18 cellular contexts compared by ENCODE assay signal in genomic region chr15:94177112-94177511, GRCh38. TPM values are rescaled to one million over a fixed set of nuclear protein-coding genes. Genes with fewer than 3 reads are reported as not detected.
DNase-seq lines count a peak whose midpoint lies in the region; ATAC-seq and TF ChIP-seq lines count a peak whose summit lies in the region.
"Had no signal": no experiment of that assay in that cellular context is flagged by ENCODE, and none has a peak within 500 bp of the region (broad histone marks: within the 10 kb centered on the region; RNA-seq: fewer than 3 reads in every experiment).

No MANE protein-coding gene starts in this region.

- no peaks in the 10 kb centered on the region for H3K4me1 ChIP-seq in naive thymus-derived CD4-positive, alpha-beta T cell (ENCODE audit: control insufficient read depth in 2 of 2, insufficient read depth in 2 of 2, low read length in 2 of 2)
- H3K4me1 ChIP-seq: body of pancreas, gastroesophageal sphincter had no signal

- intact Hi-C loops in naive thymus-derived CD4-positive, alpha-beta T cell (cut with micrococcal nuclease): no loop called here

- no peak overlapping the region for H3K27ac ChIP-seq in naive thymus-derived CD4-positive, alpha-beta T cell (ENCODE audit: low read depth, low read length)
- H3K27ac ChIP-seq: body of pancreas, gastroesophageal sphincter, skin epidermis had no signal

- no peak for DNase-seq in activated T-cell treated with anti-CD3 and anti-CD28 coated beads, Interleukin-2, amount 50 U/mL, for 24 hours
- DNase-seq in activated T-cell treated with anti-CD3 and anti-CD28 coated beads, Interleukin-2, amount 50 U/mL, for 1 hour: no peak
- DNase-seq in NCI-H226: peak; percentile 68
- peak; percentile 3 for DNase-seq in astrocyte of the spinal cord (ENCODE audit: low read depth, low spot score)
- DNase-seq in naive thymus-derived CD4-positive, alpha-beta T cell: no peak
- no peak for DNase-seq in germinal center (ENCODE audit: low spot score)
- DNase-seq in C1 segment of cervical spinal cord (lab: John Stamatoyannopoulos, UW): no peak
- DNase-seq: body of pancreas; effector CD4-positive, alpha-beta T cell; immature natural killer cell; KBM-7; NCI-H510A treated with DMSO at 0.1 percent for 48 hours; stimulated activated naive CD4-positive, alpha-beta T cell treated with Interleukin-2 at 50 U/mL for 16 hours had no signal

- no peak overlapping the region for H3K4me3 ChIP-seq in astrocyte of the spinal cord (ENCODE audit: low read depth, low read length)
- no peak overlapping the region for H3K4me3 ChIP-seq in naive thymus-derived CD4-positive, alpha-beta T cell (ENCODE audit: low read length)
- H3K4me3 ChIP-seq: body of pancreas, gastroesophageal sphincter, skin epidermis had no signal

- no peak overlapping the region for H3K4me3 Mint-ChIP-seq in activated T-cell treated with anti-CD3 and anti-CD28 coated beads, Interleukin-2, amount 50 U/mL, for 24 hours
- H3K4me3 Mint-ChIP-seq in naive thymus-derived CD4-positive, alpha-beta T cell: no peak overlapping the region
- H3K4me3 Mint-ChIP-seq: immature natural killer cell; T-helper 1 cell treated with Interleukin-12 subunit alpha and Interleukin-12 subunit beta and Interleukin-4 antibody, amounts not matched to agents 30 μg/mL and 1 μg/mL, for 36 hours had no signal

- CTCF ChIA-PET in naive thymus-derived CD4-positive, alpha-beta T cell (lab: Charles Lee): no interaction called here

- POLR2A ChIA-PET in naive thymus-derived CD4-positive, alpha-beta T cell (lab: Charles Lee): no interaction called here

- no peaks in the 10 kb centered on the region for H3K36me3 Mint-ChIP-seq in activated T-cell treated with anti-CD3 and anti-CD28 coated beads, Interleukin-2, amount 50 U/mL, for 24 hours (ENCODE audit: low read depth)
- H3K36me3 Mint-ChIP-seq in naive thymus-derived CD4-positive, alpha-beta T cell: peaks cover 0 to 14% (median 0%) of the 10 kb centered on the region in 5 donors

- in situ Hi-C loops in astrocyte of the spinal cord (cut with HindIII; ENCODE audit: low sequenced_read_pairs): no loop called here

- peaks cover 22% of the 10 kb centered on the region for H3K27me3 Mint-ChIP-seq in activated T-cell treated with anti-CD3 and anti-CD28 coated beads, Interleukin-2, amount 50 U/mL, for 24 hours
- H3K27me3 Mint-ChIP-seq in naive thymus-derived CD4-positive, alpha-beta T cell: peaks cover 0 to 13% (median 9%) of the 10 kb centered on the region in 5 donors

- no peaks in the 10 kb centered on the region for H3K36me3 ChIP-seq in naive thymus-derived CD4-positive, alpha-beta T cell (ENCODE audit: control insufficient read depth in 2 of 3, insufficient read depth in 3 of 3, low read length in 3 of 3)
- H3K36me3 ChIP-seq: gastroesophageal sphincter had no signal

- peaks cover 4% of the 10 kb centered on the region for H3K9me3 Mint-ChIP-seq in activated T-cell treated with anti-CD3 and anti-CD28 coated beads, Interleukin-2, amount 50 U/mL, for 24 hours
- H3K9me3 Mint-ChIP-seq in naive thymus-derived CD4-positive, alpha-beta T cell: peaks cover 0 to 16% (median 0%) of the 10 kb centered on the region in 11 donors

- H3K4me1 Mint-ChIP-seq in activated T-cell treated with anti-CD3 and anti-CD28 coated beads, Interleukin-2, amount 50 U/mL, for 24 hours (ENCODE audit: low read depth): peaks cover 37% of the 10 kb centered on the region
- H3K4me1 Mint-ChIP-seq in naive thymus-derived CD4-positive, alpha-beta T cell: peaks cover 0 to 35% (median 0%) of the 10 kb centered on the region in 7 donors

- TF ChIP-seq CTCF in astrocyte of the spinal cord (IDR thresholded peaks at IDR 0.05; ENCODE audit: low read depth, low read length): no peak

- H3K9me3 ChIP-seq in naive thymus-derived CD4-positive, alpha-beta T cell (ENCODE audit: control insufficient read depth in 2 of 3, low read length in 3 of 3): no peaks in the 10 kb centered on the region
- H3K9me3 ChIP-seq: body of pancreas, gastroesophageal sphincter had no signal

- no peaks in the 10 kb centered on the region for H3K27me3 ChIP-seq in naive thymus-derived CD4-positive, alpha-beta T cell (ENCODE audit: control insufficient read depth in 2 of 2, insufficient read depth in 2 of 2, low read length in 2 of 2)
- H3K27me3 ChIP-seq: body of pancreas, gastroesophageal sphincter had no signal

- ATAC-seq in naive thymus-derived CD4-positive, alpha-beta T cell: peak; percentile 58
- no peak for ATAC-seq in HG03135 (IDR thresholded peaks at IDR 0.05; ENCODE audit: unreplicated experiment)
- ATAC-seq: body of pancreas, gastroesophageal sphincter, Panc1 had no signal

- peak overlapping the region; percentile 4 for H3K27ac Mint-ChIP-seq in activated T-cell treated with anti-CD3 and anti-CD28 coated beads, Interleukin-2, amount 50 U/mL, for 24 hours
- H3K27ac Mint-ChIP-seq in naive thymus-derived CD4-positive, alpha-beta T cell: no peak overlapping the region
- H3K27ac Mint-ChIP-seq: T-helper 1 cell treated with Interleukin-12 subunit alpha and Interleukin-12 subunit beta and Interleukin-4 antibody, amounts not matched to agents 30 μg/mL and 1 μg/mL, for 36 hours had no signal

RNA-seq across cellular contexts. Expression of gene MCTP2, which starts 54.2 kb away (rescaled TPM):
- total RNA-seq in naive thymus-derived CD4-positive, alpha-beta T cell: 10 to 100 TPM; 13.8 to 44.5 (median 17.8) TPM
- polyA plus RNA-seq in naive thymus-derived CD4-positive, alpha-beta T cell: 1 to 10 TPM; 1.9 to 4.8 TPM

Comparison
In these comparisons a context has a peak if more than half of its experiments do, and no peak if none do; other contexts are left out.
1. DNase-seq: peak in NCI-H226 (single experiment) and astrocyte of the spinal cord (single experiment); none in activated T-cell treated with anti-CD3 and anti-CD28 coated beads, Interleukin-2, amount 50 U/mL, for 24 hours (single experiment), activated T-cell treated with anti-CD3 and anti-CD28 coated beads, Interleukin-2, amount 50 U/mL, for 1 hour (single experiment), naive thymus-derived CD4-positive, alpha-beta T cell (0 of 9), germinal center (single experiment) and C1 segment of cervical spinal cord (0 of 14).